ENCODE assay signal across 24 cellular contexts in the genomic region with DNA sequence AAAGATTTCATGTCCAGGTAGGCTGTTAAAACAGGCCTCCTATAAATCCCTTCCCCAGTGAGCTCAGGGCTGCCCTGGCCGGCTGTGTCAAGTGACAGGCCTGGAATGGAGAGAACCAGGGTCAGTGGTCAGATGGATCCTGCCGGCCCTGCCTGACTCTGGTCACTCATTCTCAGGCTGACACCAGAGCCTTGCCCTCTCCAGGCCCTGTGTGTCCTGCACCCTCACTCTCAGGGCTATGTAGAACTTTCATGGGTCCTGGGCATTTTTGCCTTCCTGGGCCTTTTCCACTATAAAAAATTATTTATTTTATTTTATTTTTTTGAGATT.
"Had no signal": no experiment of that assay in that cellular context is flagged by ENCODE, and none has a peak within 500 bp of the region (broad histone marks: within the 10 kb centered on the region; RNA-seq: fewer than 3 reads in every experiment).

No MANE protein-coding gene starts in this region.

- H3K27ac ChIP-seq: dorsolateral prefrontal cortex, gastrocnemius medialis, heart right ventricle, parathyroid adenoma, psoas muscle, right lobe of liver, skin epidermis, stomach, uterus had no signal

- H3K27me3 ChIP-seq: gastrocnemius medialis, heart right ventricle, right lobe of liver, stomach, uterus had no signal

- DNase-seq: cortex of kidney; effector CD8-positive, alpha-beta T cell; gastrocnemius medialis; heart right ventricle; hypothalamus; kidney glomerular epithelial cell; mucosa of descending colon; naive thymus-derived CD8-positive, alpha-beta T cell; occipital lobe; psoas muscle; retina; stimulated activated CD4-positive, alpha-beta T cell treated with anti-CD3 and anti-CD28 coated beads, Interleukin-2, amount 100 ng/mL, for 24 hours; stimulated activated CD4-positive, alpha-beta T cell treated with anti-CD3 and anti-CD28 coated beads, Interleukin-4, amount 100 ng/mL, for 4 hours; stimulated activated naive CD4-positive, alpha-beta T cell; stomach; substantia nigra; uterus had no signal

- H3K9ac ChIP-seq: parathyroid adenoma had no signal

- ATAC-seq: esophagus mucosa; gastrocnemius medialis; mucosa of descending colon; naive thymus-derived CD8-positive, alpha-beta T cell; psoas muscle had no signal

- H3K4me3 ChIP-seq: dorsolateral prefrontal cortex, gastrocnemius medialis, heart right ventricle, mucosa of descending colon, psoas muscle, right lobe of liver, skin epidermis, stomach, uterus had no signal

- H3K79me2 ChIP-seq: parathyroid adenoma had no signal

- H3K4me1 ChIP-seq: gastrocnemius medialis, heart right ventricle, parathyroid adenoma, psoas muscle, right lobe of liver, uterus had no signal

- H3K36me3 ChIP-seq: gastrocnemius medialis, heart right ventricle, right lobe of liver, stomach, uterus had no signal

- FAIRE-seq: endometrium, islet of Langerhans had no signal

- H2AFZ ChIP-seq: parathyroid adenoma had no signal

- H3K9me3 ChIP-seq: gastrocnemius medialis, heart right ventricle, mucosa of descending colon, psoas muscle, right lobe of liver, stomach, uterus had no signal
